Comparison of ENCODE assay signal across 8 cellular contexts in the genomic region with DNA sequence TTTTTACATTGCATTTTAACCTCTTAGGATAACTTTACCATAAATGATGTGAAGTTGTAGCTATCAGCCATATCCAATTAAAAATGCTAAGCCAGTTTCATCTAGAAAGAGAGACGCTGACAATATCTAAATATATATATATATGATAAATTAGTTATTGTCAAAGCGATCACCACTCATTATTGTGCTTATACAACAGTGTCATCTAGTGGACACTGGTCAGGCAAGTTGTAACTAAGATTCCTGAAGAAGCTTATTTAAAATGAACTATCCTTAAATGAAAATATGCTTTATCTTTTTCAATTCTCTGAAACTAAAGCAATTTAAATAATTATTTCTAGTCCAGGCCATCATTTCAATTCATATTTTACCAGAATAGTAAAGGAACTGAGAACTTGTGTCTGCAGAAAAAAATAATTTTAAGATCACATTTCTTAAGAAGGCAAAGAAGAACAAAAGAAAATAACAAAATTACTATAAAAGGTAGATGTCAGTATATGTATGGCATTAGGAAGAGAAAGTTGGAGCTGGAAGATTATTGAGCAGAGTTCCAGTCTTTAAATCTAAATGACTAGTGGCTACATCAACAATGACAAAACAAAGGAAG.
A peak's percentile ranks its signal among the peaks of the same experiment; 100 is the strongest.
DNase-seq lines count a peak whose midpoint lies in the region; ATAC-seq and TF ChIP-seq lines count a peak whose summit lies in the region.

No MANE protein-coding gene starts in this region.

- no TSS peak for BruUV-seq in HCT116 (replicated peaks; lab: Mats Ljungman, UMichigan)
- no TSS peak for BruUV-seq in OCI-LY7 (replicated peaks; lab: Mats Ljungman, UMichigan)

- H3K4me1 ChIP-seq in CD4-positive, alpha-beta memory T cell (ENCODE audit: insufficient read depth, low read length) = no peaks in the 10 kb centered on the region
- H3K4me1 ChIP-seq in HCT116 (ENCODE audit: control insufficient read depth in 1 of 2, insufficient read depth in 2 of 2, low read length in 2 of 2) (no peaks in the 10 kb centered on the region), OCI-LY7 (ENCODE audit: insufficient read depth, low read length, poor library complexity, severe bottlenecking) (no peaks in the 10 kb centered on the region), osteoblast (ENCODE audit: insufficient read depth, low read length) (peaks cover 3% of the 10 kb centered on the region)

- CTCF ChIA-PET in CD4-positive, alpha-beta memory T cell (lab: Charles Lee; ENCODE audit: partially characterized antibody) = interaction anchor here (1.0 to 2.6 kb wide), 5 partner anchors 13 to 1503 kb away, joined by 3 to 14 read pairs (median 4); no protein-coding TSS in a partner anchor
- CTCF ChIA-PET in HCT116 (lab: Charles Lee) (interaction anchor here (0.6 to 1.5 kb wide), 23 partner anchors 9 to 1418 kb away, joined by 3 to 10 read pairs (median 3); partner anchors contain the start of gene DPYD), OCI-LY7 (lab: Charles Lee; ENCODE audit: unreplicated experiment) (no interaction called here)

- H3K27me3 Mint-ChIP-seq in CD4-positive, alpha-beta memory T cell = peaks cover 0 to 2% of the 10 kb centered on the region in 2 donors

- H3K27ac ChIP-seq in CD4-positive, alpha-beta memory T cell (ENCODE audit: low read depth, low read length) = no peak overlapping the region
- no peak overlapping the region for H3K27ac ChIP-seq in HCT116 (ENCODE audit: low read depth, low read length)
- no peak overlapping the region for H3K27ac ChIP-seq in OCI-LY7 (ENCODE audit: low read depth, low read length, poor library complexity, severe bottlenecking)
- no peak overlapping the region for H3K27ac ChIP-seq in osteoblast (ENCODE audit: low read depth, low read length)

- DNase-seq in CD4-positive, alpha-beta memory T cell = peak in 4 of 5 donors; percentile 2 to 20 (median 14)
- DNase-seq in HCT116 (ENCODE audit: low read depth, low spot score) (peak; percentile 44), OCI-LY7 (ENCODE audit: low spot score) (peak; percentile 6), epithelial cell of esophagus (ENCODE audit: low read depth) (peak; percentile 75), osteoblast (ENCODE audit: insufficient read length, low spot score, missing footprints) (no peak)
- no peak for DNase-seq in activated effector memory CD4-positive, alpha-beta T cell treated with Interleukin-2 at 50 U/mL for 16 hours

- no peaks in the 10 kb centered on the region for H4K20me1 ChIP-seq in HCT116 (ENCODE audit: insufficient read depth)
- H4K20me1 ChIP-seq in OCI-LY7 (ENCODE audit: insufficient read depth, low read length) = no peaks in the 10 kb centered on the region
- no peaks in the 10 kb centered on the region for H4K20me1 ChIP-seq in osteoblast (ENCODE audit: insufficient read depth, low read length)

- no peak overlapping the region for H3K27ac Mint-ChIP-seq in CD4-positive, alpha-beta memory T cell

- peak overlapping the region; percentile 63 for H2AFZ ChIP-seq in HCT116 (ENCODE audit: low read depth, low read length, poor library complexity, severe bottlenecking)
- H2AFZ ChIP-seq in OCI-LY7 (ENCODE audit: low read length) = no peak overlapping the region
- peak overlapping the region; percentile 69 for H2AFZ ChIP-seq in osteoblast (ENCODE audit: low read length)

- H3K4me1 Mint-ChIP-seq in CD4-positive, alpha-beta memory T cell = peaks cover 0 to 3% (median 0%) of the 10 kb centered on the region in 4 donors

- ATAC-seq in HCT116 (0 out of 2 replicates have a peak, but pooled peaks have one; percentile 53), HG03442 (IDR thresholded peaks at IDR 0.05; ENCODE audit: unreplicated experiment) (no peak), GM21576 (IDR thresholded peaks at IDR 0.05; ENCODE audit: unreplicated experiment) (no peak)

- no peak overlapping the region for H3K9ac ChIP-seq in HCT116 (ENCODE audit: low read length)

- H3K36me3 Mint-ChIP-seq in CD4-positive, alpha-beta memory T cell = no peaks in the 10 kb centered on the region

- no peak for TF ChIP-seq POLR2A in HCT116 (IDR thresholded peaks at IDR 0.05; ENCODE audit: borderline replicate concordance, extremely low read depth, insufficient read depth, insufficient read length)

- no peaks in the 10 kb centered on the region for H3K9me3 Mint-ChIP-seq in CD4-positive, alpha-beta memory T cell

- no peaks in the 10 kb centered on the region for H3K9me2 ChIP-seq in HCT116 (ENCODE audit: insufficient read depth)
- no peaks in the 10 kb centered on the region for H3K9me2 ChIP-seq in OCI-LY7 (ENCODE audit: insufficient read depth, low read length)

- POLR2A ChIA-PET in CD4-positive, alpha-beta memory T cell (lab: Charles Lee; ENCODE audit: partially characterized antibody) = interaction anchor here (0.5 kb wide), 1 partner anchor 1502 kb away, joined by 3 read pairs; no protein-coding TSS in a partner anchor
- POLR2A ChIA-PET in HCT116 (lab: Charles Lee) (no interaction called here), OCI-LY7 (lab: Charles Lee) (interaction anchor here (1.1 kb wide), 1 partner anchor 9 kb away, joined by 5 read pairs; no protein-coding TSS in a partner anchor)

- H3K9me3 ChIP-seq in CD4-positive, alpha-beta memory T cell (ENCODE audit: control insufficient read depth in 1 of 2, low read length in 2 of 2) = no peaks in the 10 kb centered on the region
- H3K9me3 ChIP-seq in HCT116 (ENCODE audit: control insufficient read depth in 1 of 2, insufficient read depth in 1 of 2, low read depth in 1 of 2, low read length in 2 of 2) (no peaks in the 10 kb centered on the region), OCI-LY7 (ENCODE audit: low read length) (no peaks in the 10 kb centered on the region), osteoblast (ENCODE audit: low read depth, low read length) (no peaks in the 10 kb centered on the region)

- H3K79me2 ChIP-seq in HCT116 (ENCODE audit: insufficient read depth, low read length) (no peaks in the 10 kb centered on the region), OCI-LY7 (ENCODE audit: insufficient read depth, low read depth, low read length) (no peaks in the 10 kb centered on the region), osteoblast (ENCODE audit: insufficient read depth, low read length) (no peaks in the 10 kb centered on the region)

- H3K36me3 ChIP-seq in CD4-positive, alpha-beta memory T cell (ENCODE audit: insufficient read depth, low read length) = no peaks in the 10 kb centered on the region
- H3K36me3 ChIP-seq in HCT116 (ENCODE audit: control insufficient read depth in 1 of 2, insufficient read depth in 2 of 2, low read length in 2 of 2) (no peaks in the 10 kb centered on the region), OCI-LY7 (ENCODE audit: insufficient read depth, low read length) (no peaks in the 10 kb centered on the region), osteoblast (ENCODE audit: insufficient read depth, low read length) (no peaks in the 10 kb centered on the region)

- H3K4me2 ChIP-seq in HCT116 (ENCODE audit: low read length) = no peak overlapping the region
- no peak overlapping the region for H3K4me2 ChIP-seq in OCI-LY7 (ENCODE audit: low read length)
- peak overlapping the region; percentile 51 for H3K4me2 ChIP-seq in osteoblast (ENCODE audit: insufficient read depth, low read length)

- RAD21 ChIA-PET in HCT116 (lab: Charles Lee; ENCODE audit: low non-redundant PET in 1 of 2, low total read pairs in 2 of 2, uncharacterized antibody in 2 of 2, unreplicated experiment in 2 of 2) = interaction anchor here in 1 of 2 experiments (1.0 to 1.1 kb wide), 2 partner anchors 463 to 942 kb away, joined by 3 read pairs; no protein-coding TSS in a partner anchor

- H3K4me3 ChIP-seq in CD4-positive, alpha-beta memory T cell (ENCODE audit: low read length in 2 of 2) = no peak overlapping the region
- no peak overlapping the region for H3K4me3 ChIP-seq in HCT116 (replicated peaks in 1 of 2; ENCODE audit: low read depth in 1 of 2, low read length in 2 of 2)
- H3K4me3 ChIP-seq in OCI-LY7 (ENCODE audit: low read depth, low read length, poor library complexity, severe bottlenecking) = no peak overlapping the region
- H3K4me3 ChIP-seq in epithelial cell of esophagus (ENCODE audit: low read length) = no peak overlapping the region
- H3K4me3 ChIP-seq in osteoblast (ENCODE audit: insufficient read depth, low read length) = peak overlapping the region; percentile 29

- no peak overlapping the region for H3K4me3 Mint-ChIP-seq in CD4-positive, alpha-beta memory T cell

- no peaks in the 10 kb centered on the region for H3K27me3 ChIP-seq in CD4-positive, alpha-beta memory T cell (ENCODE audit: insufficient read depth, low read length)
- H3K27me3 ChIP-seq in HCT116 (ENCODE audit: insufficient read depth, low read length) (no peaks in the 10 kb centered on the region), osteoblast (ENCODE audit: insufficient read depth, low read length) (no peaks in the 10 kb centered on the region)

- peak; percentile 51 to 77 (median 64); a peak in 5 of 6 replicates for TF ChIP-seq CTCF in HCT116 (IDR thresholded peaks at IDR 0.05 in 2 of 3, conservative IDR thresholded peaks at IDR 0.05 in 1 of 3; ENCODE audit: borderline replicate concordance in 1 of 3, insufficient read depth in 1 of 3, low read depth in 2 of 3, low read length in 2 of 3)
- peak; percentile 67 for TF ChIP-seq CTCF in OCI-LY7 (conservative IDR thresholded peaks at IDR 0.05; ENCODE audit: low read length)
- peak; percentile 82 for TF ChIP-seq CTCF in epithelial cell of esophagus (IDR thresholded peaks at IDR 0.05; ENCODE audit: insufficient read depth, low read depth, low read length, missing control alignments)
- TF ChIP-seq CTCF in osteoblast (IDR thresholded peaks at IDR 0.05; ENCODE audit: extremely low read depth, low read depth, low read length) = peak; percentile 91

- intact Hi-C loops in CD4-positive, alpha-beta memory T cell (cut with micrococcal nuclease) = no loop called here
- intact Hi-C loops in HCT116 (cut with micrococcal nuclease) (loop anchor here (1.0 to 10.0 kb wide), 7 partner anchors 417 to 1502 kb away; no protein-coding TSS in a partner anchor), OCI-LY7 (cut with micrococcal nuclease; ENCODE audit: unreplicated experiment) (no loop called here)

- TF ChIP-seq RAD21 in HCT116 (IDR thresholded peaks at IDR 0.05; ENCODE audit: low read depth) = peak; percentile 82

Comparison
In these comparisons a context has a peak if more than half of its experiments do, and no peak if none do; other contexts are left out.
1. DNase-seq: peak in CD4-positive, alpha-beta memory T cell (4 of 5), HCT116 (single experiment), OCI-LY7 (single experiment) and epithelial cell of esophagus (single experiment); none in osteoblast (single experiment) and activated effector memory CD4-positive, alpha-beta T cell treated with Interleukin-2 at 50 U/mL for 16 hours (single experiment).
2. Peak in every context shown above with its lines, with median percentiles within 50 percentile points of each other: CTCF ChIP-seq.